In genomic region chr7:73842248-73842895, GRCh38 we compare ENCODE assay signal across 8 cellular contexts. TPM values are rescaled to one million over a fixed set of nuclear protein-coding genes. Genes with fewer than 3 reads are reported as not detected.
DNase-seq lines count a peak whose midpoint lies in the region; ATAC-seq, FAIRE-seq and TF ChIP-seq lines count a peak whose summit lies in the region.

Gene METTL27, minus strand, starts transcription at chr7:73842516. Its CDS starts 376 bp downstream, at chr7:73842140.

- intact Hi-C loops in activated B cell treated with CpG ODN at 0.5 μM for 24 hours (cut with micrococcal nuclease): loop anchor here (1.0 to 5.0 kb wide), 3 partner anchors 9 to 175 kb away; partner anchors contain the start of genes ABHD11 and VPS37D

- ATAC-seq in GM18909 (IDR thresholded peaks at IDR 0.05; ENCODE audit: poor library complexity, unreplicated experiment): peak; percentile 91
- peak; percentile 97 for ATAC-seq in HG03159 (IDR thresholded peaks at IDR 0.05; ENCODE audit: unreplicated experiment)
- peak; percentile 100 for ATAC-seq in activated B cell treated with CpG ODN at 0.5 μM for 24 hours (ENCODE audit: low read depth)

- H3K9me1 ChIP-seq in keratinocyte (ENCODE audit: control insufficient read depth, extremely low read depth, insufficient read depth, low read length): no peaks in the 10 kb centered on the region

- peak within 1 kb of the TSS; percentile 73 for H3K27ac Mint-ChIP-seq in activated B cell treated with CpG ODN at 0.5 μM for 24 hours

- no peaks in the 10 kb centered on the region for H3K9me3 Mint-ChIP-seq in activated B cell treated with CpG ODN at 0.5 μM for 24 hours

- DNase-seq in AG08395 (ENCODE audit: low spot score): peak; percentile 98
- peak; percentile 96 for DNase-seq in NCI-H2227 (lab: John Stamatoyannopoulos, UW; ENCODE audit: unreplicated experiment)
- peak; percentile 74 for DNase-seq in activated B cell treated with CpG ODN at 0.5 μM for 24 hours
- DNase-seq in caudate nucleus (lab: John Stamatoyannopoulos, UW): peak; percentile 34 to 96 (median 87)
- DNase-seq in keratinocyte (ENCODE audit: low read depth, low spot score): no peak
- DNase-seq in stimulated activated CD4-positive, alpha-beta T cell treated with anti-CD3 and anti-CD28 coated beads, Interleukin-12 subunit alpha, Interleukin-12 subunit beta, amount 100 ng/mL, for 48 hours (ENCODE audit: low read depth in 2 of 3, low spot score in 1 of 3): peak; percentile 84 to 89 (median 85)

- peaks cover 40% of the 10 kb centered on the region for H3K4me1 ChIP-seq in keratinocyte (ENCODE audit: control insufficient read depth, extremely low read depth, insufficient read depth, low read length)

- no peaks in the 10 kb centered on the region for H3K36me3 Mint-ChIP-seq in activated B cell treated with CpG ODN at 0.5 μM for 24 hours (ENCODE audit: low read depth)

- CTCF ChIA-PET in activated B cell treated with CpG ODN at 0.5 μM for 24 hours (lab: Charles Lee): interaction anchor here (1.4 kb wide), 1 partner anchor 12 kb away, joined by 7 read pairs; no protein-coding TSS in a partner anchor

- H4K20me1 ChIP-seq in keratinocyte (ENCODE audit: control insufficient read depth, extremely low read depth, insufficient read depth, low read length): no peaks in the 10 kb centered on the region

- H3K79me2 ChIP-seq in keratinocyte (ENCODE audit: control insufficient read depth, insufficient read depth, low read length): no peaks in the 10 kb centered on the region

- H2AFZ ChIP-seq in keratinocyte (ENCODE audit: control insufficient read depth, low read length): peak within 1 kb of the TSS; percentile 91

- peaks cover 32% of the 10 kb centered on the region for H3K4me1 Mint-ChIP-seq in activated B cell treated with CpG ODN at 0.5 μM for 24 hours

- H3K4me3 Mint-ChIP-seq in activated B cell treated with CpG ODN at 0.5 μM for 24 hours: peak within 1 kb of the TSS; percentile 86

- TF ChIP-seq CTCF in activated B cell treated with CpG ODN at 0.5 μM for 24 hours (IDR thresholded peaks at IDR 0.05): no peak
- no peak for TF ChIP-seq CTCF in keratinocyte (optimal IDR thresholded peaks at IDR 0.05 in 1 of 3, IDR thresholded peaks at IDR 0.05 in 1 of 3, conservative IDR thresholded peaks at IDR 0.05 in 1 of 3; ENCODE audit: extremely low read depth in 1 of 3, insufficient read depth in 2 of 3, low read length in 3 of 3)

- H3K9ac ChIP-seq in keratinocyte (ENCODE audit: control insufficient read depth, extremely low read depth, insufficient read depth, low read length): peak within 1 kb of the TSS; percentile 87

- dilution Hi-C loops in keratinocyte (cut with MboI; ENCODE audit: extremely low pct_ligation_motif_present, low sequenced_read_pairs): no loop called here

- H3K27me3 Mint-ChIP-seq in activated B cell treated with CpG ODN at 0.5 μM for 24 hours: no peaks in the 10 kb centered on the region

- peaks cover 0 to 4% of the 10 kb centered on the region in 2 experiments for H3K36me3 ChIP-seq in keratinocyte (ENCODE audit: control insufficient read depth in 2 of 2, extremely low read depth in 1 of 2, insufficient read depth in 2 of 2, low read length in 2 of 2)

- no peaks in the 10 kb centered on the region for H3K9me3 ChIP-seq in keratinocyte (ENCODE audit: control insufficient read depth, low read depth, low read length)

- H3K27me3 ChIP-seq in keratinocyte (ENCODE audit: control insufficient read depth, extremely low read depth, insufficient read depth, low read length): no peaks in the 10 kb centered on the region

- POLR2A ChIA-PET in activated B cell treated with CpG ODN at 0.5 μM for 24 hours (lab: Charles Lee): interaction anchor here (0.6 to 1.3 kb wide), 3 partner anchors 16 to 1693 kb away, joined by 4 to 8 read pairs (median 7); partner anchors contain the start of gene ABHD11

- no peak for FAIRE-seq in keratinocyte (lab: Jason Lieb, UNC)

- H3K27ac ChIP-seq in caudate nucleus (ENCODE audit: low read depth, low read length): peak within 1 kb of the TSS; percentile 61
- H3K27ac ChIP-seq in keratinocyte (ENCODE audit: control insufficient read depth, insufficient read depth, low read length): peak within 1 kb of the TSS; percentile 78

- peak within 1 kb of the TSS; percentile 52 to 82 (median 80) for H3K4me3 ChIP-seq in keratinocyte (ENCODE audit: control insufficient read depth in 2 of 3, extremely low read depth in 1 of 3, insufficient read depth in 2 of 3, low read depth in 1 of 3, low read length in 3 of 3)

- peak within 1 kb of the TSS; percentile 88 for H3K4me2 ChIP-seq in keratinocyte (ENCODE audit: control insufficient read depth, extremely low read depth, insufficient read depth, low read depth, low read length)

RNA-seq across cellular contexts. Expression of gene METTL27, which starts in this region (rescaled TPM):
- 0.66 and 1.7 TPM in 2 replicates for total RNA-seq in activated B cell treated with CpG ODN at 0.5 μM for 24 hours
- 0.90 to 1.4 TPM (median 0.97 TPM) in 3 replicates for polyA plus RNA-seq in keratinocyte
- polyA plus RNA-seq in keratinocyte (2011; ENCODE audit: low read depth): not detected
- 0.29 and 1.1 TPM in 2 replicates for polyA plus RNA-seq in keratinocyte (2011; cell fraction: cytosol; rRNA removed)
- 1.5 and 1.8 TPM in 2 replicates for polyA plus RNA-seq in keratinocyte (2011; cell fraction: nucleus; rRNA removed)
- 0.90 and 2.2 TPM in 2 replicates for polyA plus RNA-seq in keratinocyte (2012; ENCODE audit: low replicate concordance)
- 0.69 to 1.2 TPM (median 1.2 TPM) in 3 replicates for polyA minus RNA-seq in keratinocyte
- polyA minus RNA-seq in keratinocyte (2011; cell fraction: cytosol; rRNA and poly(A)+ RNA removed): not detected
- polyA minus RNA-seq in keratinocyte (2011; cell fraction: nucleus; rRNA and poly(A)+ RNA removed): 1.1 and 1.3 TPM in 2 replicates
